ENCODE assay signal across 1 cellular context in genomic region chr17:18087610-18088491, GRCh38.
A peak's percentile ranks its signal among the peaks of the same experiment; 100 is the strongest.
TF ChIP-seq lines count a peak whose summit lies in the region.

Gene DRG2, plus strand, starts transcription at chr17:18087948. Its CDS starts 76 bp downstream, at chr17:18088024.

TF ChIP-seq in HepG2, 621 proteins besides CTCF, POLR2A, EP300 and RAD21 (continued from another document and continues in another):
- peak; percentile 57; the same call in 1 of the 2 replicates for TF ChIP-seq ZNF281 (CRISPR knock-in tag; IDR thresholded peaks at IDR 0.05; ENCODE audit: borderline replicate concordance)
- peak; percentile 96 for TF ChIP-seq ZMYM4 (CRISPR knock-in tag; IDR thresholded peaks at IDR 0.05)
- peak; percentile 97 for TF ChIP-seq MYC (CRISPR knock-in tag; IDR thresholded peaks at IDR 0.05; ENCODE audit: borderline replicate concordance)
- no peak for TF ChIP-seq MBD4 (IDR thresholded peaks at IDR 0.05; ENCODE audit: borderline replicate concordance, low read length)
- TF ChIP-seq FOXA3 (CRISPR knock-in tag; IDR thresholded peaks at IDR 0.05) = peak; percentile 83
- TF ChIP-seq DDIT3 (CRISPR knock-in tag; IDR thresholded peaks at IDR 0.05) = no peak; the same call in 1 of the 2 replicates
- peak; percentile 89 for TF ChIP-seq CSRNP1 (CRISPR knock-in tag; IDR thresholded peaks at IDR 0.05)
- peak; percentile 85 for TF ChIP-seq MED13 (CRISPR knock-in tag; IDR thresholded peaks at IDR 0.05)
- no peak; the same call in 1 of the 2 replicates for TF ChIP-seq ZNF7 (CRISPR knock-in tag; IDR thresholded peaks at IDR 0.05)
- no peak for TF ChIP-seq FUBP1 (CRISPR knock-in tag; IDR thresholded peaks at IDR 0.05; ENCODE audit: borderline replicate concordance)
- TF ChIP-seq NFRKB (IDR thresholded peaks at IDR 0.05) = no peak
- no peak for TF ChIP-seq SNAI1 (CRISPR knock-in tag; IDR thresholded peaks at IDR 0.05; ENCODE audit: borderline replicate concordance)
- TF ChIP-seq FOXO1 (CRISPR knock-in tag; IDR thresholded peaks at IDR 0.05) = peak; percentile 58
- TF ChIP-seq PBX2 (CRISPR knock-in tag; IDR thresholded peaks at IDR 0.05) = no peak
- peak; percentile 60 for TF ChIP-seq IKZF4 (CRISPR knock-in tag; IDR thresholded peaks at IDR 0.05; ENCODE audit: borderline replicate concordance, low read depth, not compliant biosample characterization)
- peak; percentile 87 for TF ChIP-seq ZNF598 (CRISPR knock-in tag; IDR thresholded peaks at IDR 0.05; ENCODE audit: borderline replicate concordance)
- TF ChIP-seq ATF5 (CRISPR knock-in tag; IDR thresholded peaks at IDR 0.05; ENCODE audit: low read depth) = 0 out of 2 replicates have a peak, but pooled peaks have one; percentile 21
- TF ChIP-seq FOXP1 (IDR thresholded peaks at IDR 0.05) = no peak
- TF ChIP-seq FOXP1 (CRISPR knock-in tag; IDR thresholded peaks at IDR 0.05) = peak; percentile 15; the same call in 1 of the 2 replicates
- peak; percentile 55; the same call in 1 of the 2 replicates for TF ChIP-seq ZNF652 (CRISPR knock-in tag; IDR thresholded peaks at IDR 0.05; ENCODE audit: borderline replicate concordance, low read depth)
- TF ChIP-seq ZNF10 (CRISPR knock-in tag; IDR thresholded peaks at IDR 0.05; ENCODE audit: borderline replicate concordance, low read depth) = no peak
- 0 out of 2 replicates have a peak, but pooled peaks have one; percentile 11 for TF ChIP-seq SOX13 (IDR thresholded peaks at IDR 0.05)
- peak in 1 of 2 experiments; percentile 73; a peak in 2 of 4 replicates for TF ChIP-seq SOX13 (CRISPR knock-in tag; conservative IDR thresholded peaks at IDR 0.05 in 1 of 2, IDR thresholded peaks at IDR 0.05 in 1 of 2)
- TF ChIP-seq ZNF710 (CRISPR knock-in tag; IDR thresholded peaks at IDR 0.05; ENCODE audit: borderline replicate concordance) = peak; percentile 88; the same call in 1 of the 2 replicates
- no peak for TF ChIP-seq ZNF562 (CRISPR knock-in tag; IDR thresholded peaks at IDR 0.05; ENCODE audit: borderline replicate concordance)
- TF ChIP-seq KIAA2018 (CRISPR knock-in tag; IDR thresholded peaks at IDR 0.05; ENCODE audit: borderline replicate concordance) = no peak
- TF ChIP-seq ZNF552 (CRISPR knock-in tag; IDR thresholded peaks at IDR 0.05; ENCODE audit: borderline replicate concordance) = no peak; the same call in 1 of the 2 replicates
- no peak for TF ChIP-seq NONO (IDR thresholded peaks at IDR 0.05)
- TF ChIP-seq NONO (CRISPR knock-in tag; conservative IDR thresholded peaks at IDR 0.05) = peak; percentile 99
- TF ChIP-seq NFYB (CRISPR knock-in tag; IDR thresholded peaks at IDR 0.05) = peak; percentile 47
- TF ChIP-seq HOMEZ (CRISPR knock-in tag; IDR thresholded peaks at IDR 0.05; ENCODE audit: low read depth) = 0 out of 2 replicates have a peak, but pooled peaks have one; percentile 32
- no peak for TF ChIP-seq PRMT3 (CRISPR knock-in tag; IDR thresholded peaks at IDR 0.05; ENCODE audit: borderline replicate concordance, low read depth)
- TF ChIP-seq GFI1 (CRISPR knock-in tag; IDR thresholded peaks at IDR 0.05; ENCODE audit: borderline replicate concordance) = peak; percentile 77; the same call in 1 of the 2 replicates
- peak; percentile 87 for TF ChIP-seq ZNF678 (CRISPR knock-in tag; IDR thresholded peaks at IDR 0.05)
- TF ChIP-seq FIP1L1 (IDR thresholded peaks at IDR 0.05; ENCODE audit: borderline replicate concordance, insufficient read depth, low read depth, low read length) = no peak
- TF ChIP-seq ZNF451 (CRISPR knock-in tag; IDR thresholded peaks at IDR 0.05) = peak; percentile 56; the same call in 1 of the 2 replicates
- TF ChIP-seq ZNF331 (CRISPR knock-in tag; IDR thresholded peaks at IDR 0.05) = peak; percentile 97
- peak; percentile 96 for TF ChIP-seq RBM39 (IDR thresholded peaks at IDR 0.05; ENCODE audit: low read depth, low read length, poor library complexity, severe bottlenecking)
